1 cellular context compared by ENCODE assay signal in genomic region chr10:89699581-89700064, GRCh38.
A peak's percentile ranks its signal among the peaks of the same experiment; 100 is the strongest.
TF ChIP-seq lines count a peak whose summit lies in the region.

No MANE protein-coding gene starts in this region.

TF ChIP-seq in HepG2, 621 proteins besides CTCF, POLR2A, EP300 and RAD21 (continued from another document and continues in another):
- TF ChIP-seq AKNA (CRISPR knock-in tag; IDR thresholded peaks at IDR 0.05; ENCODE audit: borderline replicate concordance) (no peak), ZNF30 (CRISPR knock-in tag; IDR thresholded peaks at IDR 0.05) (no peak), ARID3A (IDR thresholded peaks at IDR 0.05; ENCODE audit: low read depth, low read length) (peak; percentile 73), CERS6 (CRISPR knock-in tag; IDR thresholded peaks at IDR 0.05) (no peak), FOXK2 (IDR thresholded peaks at IDR 0.05) (no peak), SNRNP70 (IDR thresholded peaks at IDR 0.05; ENCODE audit: low read depth, low read length) (no peak), WIZ (CRISPR knock-in tag; IDR thresholded peaks at IDR 0.05) (no peak), ETS1 (CRISPR knock-in tag; IDR thresholded peaks at IDR 0.05) (no peak), RCOR2 (CRISPR knock-in tag; IDR thresholded peaks at IDR 0.05) (peak; percentile 93), ZFX (CRISPR knock-in tag; IDR thresholded peaks at IDR 0.05; ENCODE audit: low read depth) (peak; percentile 52; the same call in 1 of the 2 replicates), AHDC1 (CRISPR knock-in tag; IDR thresholded peaks at IDR 0.05; ENCODE audit: borderline replicate concordance) (no peak), MZF1 (CRISPR knock-in tag; IDR thresholded peaks at IDR 0.05; ENCODE audit: borderline replicate concordance) (no peak), POGK (CRISPR knock-in tag; conservative IDR thresholded peaks at IDR 0.05) (no peak), PCBP1 (IDR thresholded peaks at IDR 0.05; ENCODE audit: borderline replicate concordance, low read depth, low read length) (no peak), ZBTB40 (IDR thresholded peaks at IDR 0.05) (no peak), ZBTB40 (CRISPR knock-in tag; IDR thresholded peaks at IDR 0.05) (no peak; the same call in 1 of the 2 replicates), ZNF891 (CRISPR knock-in tag; IDR thresholded peaks at IDR 0.05) (no peak), ZNF530 (CRISPR knock-in tag; IDR thresholded peaks at IDR 0.05; ENCODE audit: low read depth) (no peak), TCF7 (IDR thresholded peaks at IDR 0.05; ENCODE audit: low read depth) (peak; percentile 70), ZNF24 (IDR thresholded peaks at IDR 0.05) (no peak), KDM6A (CRISPR knock-in tag; IDR thresholded peaks at IDR 0.05; ENCODE audit: low read depth) (0 out of 2 replicates have a peak, but pooled peaks have one; percentile 19), HNRNPLL (IDR thresholded peaks at IDR 0.05; ENCODE audit: low read depth, low read length, poor library complexity, severe bottlenecking) (no peak), SALL2 (CRISPR knock-in tag; IDR thresholded peaks at IDR 0.05) (peak; percentile 73; the same call in 1 of the 2 replicates), PAF1 (CRISPR knock-in tag; IDR thresholded peaks at IDR 0.05) (no peak)
